Comparison of ENCODE assay signal across 7 cellular contexts in genomic region chr9:385818-386398, GRCh38.
DNase-seq lines count a peak whose midpoint lies in the region; FAIRE-seq and TF ChIP-seq lines count a peak whose summit lies in the region.

No MANE protein-coding gene starts in this region.

- no peak for TF ChIP-seq EP300 in tibial nerve (IDR thresholded peaks at IDR 0.05)

- no peak for FAIRE-seq in GM12892 (lab: Jason Lieb, UNC)

- no peak for TF ChIP-seq POLR2A in tibial nerve (IDR thresholded peaks at IDR 0.05)
- TF ChIP-seq POLR2A in GM12892 (IDR thresholded peaks at IDR 0.05; ENCODE audit: low read depth, low read length): no peak

- WGBS in tibial nerve, 2 donors: 43 to 45% methylated on average over 9 of the region's 9 CpGs

- no peak overlapping the region for H3K9ac ChIP-seq in colonic mucosa (ENCODE audit: low read depth in 2 of 2, low read length in 2 of 2)

- H3K27ac ChIP-seq in colonic mucosa: no peak overlapping the region
- H3K27ac ChIP-seq in tibial nerve: no peak overlapping the region

- no peaks in the 10 kb centered on the region for H3K4me1 ChIP-seq in colonic mucosa
- H3K4me1 ChIP-seq in tibial nerve: no peaks in the 10 kb centered on the region

- DNase-seq in GM04503 (ENCODE audit: low read depth) (peak; percentile 14), RPMI7951 (ENCODE audit: low read depth) (peak; percentile 3), colonic mucosa (peak; percentile 66), left kidney (ENCODE audit: low read depth, low spot score) (peak; percentile 88), tibial nerve (ENCODE audit: low spot score in 2 of 2) (peak in 1 of 2 donors; percentile 58), GM12892 (ENCODE audit: insufficient read length) (no peak)

- H3K36me3 ChIP-seq in colonic mucosa (no peaks in the 10 kb centered on the region), tibial nerve (no peaks in the 10 kb centered on the region)

- H3K9me3 ChIP-seq in colonic mucosa (no peaks in the 10 kb centered on the region), tibial nerve (no peaks in the 10 kb centered on the region)

- no peaks in the 10 kb centered on the region for H3K27me3 ChIP-seq in colonic mucosa
- H3K27me3 ChIP-seq in tibial nerve: no peaks in the 10 kb centered on the region

- intact Hi-C loops in colonic mucosa (cut with DNase I): loop anchor here (5.0 kb wide), 2 partner anchors 226 to 376 kb away; no protein-coding TSS in a partner anchor

- no peak overlapping the region for H3K4me3 ChIP-seq in colonic mucosa
- H3K4me3 ChIP-seq in tibial nerve: no peak overlapping the region

- TF ChIP-seq CTCF in LNCAP (IDR thresholded peaks at IDR 0.05): peak; percentile 95
- peak; percentile 88 for TF ChIP-seq CTCF in colonic mucosa (IDR thresholded peaks at IDR 0.05)
- TF ChIP-seq CTCF in tibial nerve (IDR thresholded peaks at IDR 0.05): peak; percentile 81 to 88 (median 85)
